ENCODE assay signal across 13 cellular contexts in the genomic region with DNA sequence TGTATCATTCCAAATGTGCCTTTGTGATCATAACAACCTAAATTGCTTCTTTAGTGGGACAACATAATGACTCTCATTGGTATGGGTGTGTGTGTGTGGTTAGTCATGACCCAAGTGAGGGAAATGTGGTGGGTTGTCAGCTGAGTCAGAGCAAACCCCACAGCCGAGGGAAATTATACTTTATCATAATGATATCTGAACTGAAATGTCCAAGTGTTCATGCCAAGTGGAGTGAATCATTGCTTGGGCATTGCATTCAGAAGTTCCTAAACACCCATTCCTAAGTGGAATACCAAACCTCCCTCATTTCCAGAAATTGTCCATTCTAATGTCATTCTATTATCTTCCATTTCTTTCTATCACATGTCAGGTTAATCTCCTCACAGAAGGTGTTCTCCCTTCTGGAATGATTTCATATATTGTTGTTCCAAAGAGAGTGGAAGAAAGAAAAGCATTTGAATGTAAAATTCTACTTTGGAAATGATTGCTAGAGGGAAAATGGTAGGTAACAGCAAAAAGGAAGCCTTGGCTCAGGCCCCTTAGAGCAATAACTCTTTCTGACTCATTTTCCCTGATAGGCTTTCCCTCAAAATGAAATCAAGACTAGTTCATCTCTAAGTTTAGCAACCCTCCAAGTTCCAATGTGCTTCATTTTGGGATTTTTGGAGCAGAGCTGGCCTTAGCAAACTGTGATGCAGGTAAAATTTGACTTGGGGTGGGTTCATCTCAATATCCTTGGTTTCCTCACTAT.
A peak's percentile ranks its signal among the peaks of the same experiment; 100 is the strongest.
DNase-seq lines count a peak whose midpoint lies in the region; ATAC-seq and TF ChIP-seq lines count a peak whose summit lies in the region.
"Had no signal": no experiment of that assay in that cellular context is flagged by ENCODE, and none has a peak within 500 bp of the region (broad histone marks: within the 10 kb centered on the region; RNA-seq: fewer than 3 reads in every experiment).

No MANE protein-coding gene starts in this region.

- H3K4me3 ChIP-seq in BJ (ENCODE audit: low read depth, low read length) (no peak overlapping the region), MG63 (no peak overlapping the region)

- POLR2A ChIA-PET in BJ (lab: Charles Lee), result no interaction called here

- H3K27ac Mint-ChIP-seq in glutamatergic neuron (ENCODE audit: unreplicated experiment) (no peak overlapping the region), endothelial cell (ENCODE audit: unreplicated experiment) (no peak overlapping the region)
- H3K27ac Mint-ChIP-seq: naive B cell had no signal

- TF ChIP-seq CTCF in BJ (IDR thresholded peaks at IDR 0.05; ENCODE audit: insufficient read depth, low read depth, low read length), result no peak
- no peak for TF ChIP-seq CTCF in glutamatergic neuron (IDR thresholded peaks at IDR 0.05; ENCODE audit: partially characterized antibody, unreplicated experiment)
- TF ChIP-seq CTCF in endothelial cell (IDR thresholded peaks at IDR 0.05; ENCODE audit: unreplicated experiment), result no peak

- H3K27me3 Mint-ChIP-seq in glutamatergic neuron (ENCODE audit: unreplicated experiment), result peaks cover 2% of the 10 kb centered on the region
- no peaks in the 10 kb centered on the region for H3K27me3 Mint-ChIP-seq in endothelial cell (ENCODE audit: unreplicated experiment)
- H3K27me3 Mint-ChIP-seq: naive B cell had no signal

- H3K36me3 ChIP-seq in BJ (ENCODE audit: control insufficient read depth, insufficient read depth, low read length) (no peaks in the 10 kb centered on the region), MG63 (no peaks in the 10 kb centered on the region)

- H3K4me1 Mint-ChIP-seq in glutamatergic neuron (ENCODE audit: low read depth, unreplicated experiment) (no peaks in the 10 kb centered on the region), endothelial cell (ENCODE audit: unreplicated experiment) (no peaks in the 10 kb centered on the region)
- H3K4me1 Mint-ChIP-seq: naive B cell had no signal

- no peaks in the 10 kb centered on the region for H3K9me3 ChIP-seq in MG63

- no peak for ATAC-seq in GM21367 (IDR thresholded peaks at IDR 0.05; ENCODE audit: unreplicated experiment)

- H3K36me3 Mint-ChIP-seq in glutamatergic neuron (ENCODE audit: unreplicated experiment) (peaks cover 19% of the 10 kb centered on the region), endothelial cell (ENCODE audit: low read depth, unreplicated experiment) (no peaks in the 10 kb centered on the region)
- H3K36me3 Mint-ChIP-seq: naive B cell had no signal

- DNase-seq in BJ (ENCODE audit: low read depth), result peak; percentile 44
- peak; percentile 67 for DNase-seq in MG63
- DNase-seq in dedifferentiated amniotic fluid mesenchymal stem cell (ENCODE audit: extremely low spot score), result peak; percentile 90
- peak; percentile 85 for DNase-seq in myocyte (ENCODE audit: low read depth)
- no peak for DNase-seq in glutamatergic neuron
- DNase-seq in NCI-H524 (lab: John Stamatoyannopoulos, UW), result no peak
- no peak for DNase-seq in endothelial cell (ENCODE audit: low spot score)
- DNase-seq: activated CD4-positive, alpha-beta T cell treated with anti-CD3 and anti-CD28 coated beads, Interleukin-2, amount 50 U/mL, for 48 hours; activated naive CD4-positive, alpha-beta T cell treated with anti-CD3 and anti-CD28 coated beads, Interleukin-2, amount 50 U/mL, for 16 hours; DMS79 treated with DMSO at 0.1 percent for 48 hours; naive B cell; NCI-H524 treated with DMSO at 0.1 percent for 48 hours had no signal

- H3K27me3 ChIP-seq in BJ (ENCODE audit: control insufficient read depth, insufficient read depth, low read length) (no peaks in the 10 kb centered on the region), MG63 (no peaks in the 10 kb centered on the region)

- H3K9me3 Mint-ChIP-seq in glutamatergic neuron (ENCODE audit: unreplicated experiment) (peaks cover 12% of the 10 kb centered on the region), endothelial cell (ENCODE audit: unreplicated experiment) (no peaks in the 10 kb centered on the region)

- CTCF ChIA-PET in BJ (lab: Yijun Ruan, JAX), result interaction anchor here (1.1 kb wide), 1 partner anchor 390 kb away, joined by 5 read pairs; no protein-coding TSS in a partner anchor

- H3K4me3 Mint-ChIP-seq in glutamatergic neuron (ENCODE audit: unreplicated experiment), result no peak overlapping the region
- H3K4me3 Mint-ChIP-seq in endothelial cell (ENCODE audit: unreplicated experiment), result no peak overlapping the region
- H3K4me3 Mint-ChIP-seq: naive B cell had no signal

Comparison
In these comparisons a context has a peak if more than half of its experiments do, and no peak if none do; other contexts are left out.
1. DNase-seq: peak in BJ (single experiment), MG63 (single experiment), dedifferentiated amniotic fluid mesenchymal stem cell (single experiment) and myocyte (single experiment); none in glutamatergic neuron (single experiment), NCI-H524 (0 of 2) and endothelial cell (single experiment).